ENCODE assay signal across 1 cellular context in genomic region chr10:91536101-91536500, GRCh38.
TF ChIP-seq lines count a peak whose summit lies in the region.

No MANE protein-coding gene starts in this region.

TF ChIP-seq in H1, 55 proteins besides CTCF, POLR2A, EP300 and RAD21:
- TF ChIP-seq CEBPB (IDR thresholded peaks at IDR 0.05; ENCODE audit: low read depth, low read length) (no peak), USF2 (IDR thresholded peaks at IDR 0.05; ENCODE audit: low read length) (no peak), TAF7 (optimal IDR thresholded peaks at IDR 0.05; ENCODE audit: borderline replicate concordance, low read depth, low read length) (no peak), SUZ12 (IDR thresholded peaks at IDR 0.05; ENCODE audit: low read length) (no peak), PHF8 (conservative IDR thresholded peaks at IDR 0.05; ENCODE audit: low read depth, low read length) (no peak), HDAC6 (IDR thresholded peaks at IDR 0.05; ENCODE audit: low read depth, low read length) (no peak), RXRA (IDR thresholded peaks at IDR 0.05; ENCODE audit: insufficient read depth, low read depth, low read length) (no peak), SIX5 (IDR thresholded peaks at IDR 0.05; ENCODE audit: low read depth, low read length) (no peak), RNF2 (IDR thresholded peaks at IDR 0.05; ENCODE audit: borderline replicate concordance, low read depth, low read length, missing control alignments, poor library complexity, severe bottlenecking) (no peak), KDM4A (IDR thresholded peaks at IDR 0.05; ENCODE audit: low read depth, low read length, severe bottlenecking) (no peak), CHD2 (IDR thresholded peaks at IDR 0.05; ENCODE audit: low read length) (no peak), KDM1A (IDR thresholded peaks at IDR 0.05; ENCODE audit: borderline replicate concordance, low read length) (no peak), GTF2F1 (IDR thresholded peaks at IDR 0.05; ENCODE audit: borderline replicate concordance, low read depth, low read length) (no peak), SP2 (IDR thresholded peaks at IDR 0.05; ENCODE audit: low read length) (no peak)
